Comparison of ENCODE assay signal across 14 cellular contexts in genomic region chr13:108728370-108728769, GRCh38.
DNase-seq lines count a peak whose midpoint lies in the region; TF ChIP-seq lines count a peak whose summit lies in the region.
"Had no signal": no experiment of that assay in that cellular context is flagged by ENCODE, and none has a peak within 500 bp of the region (broad histone marks: within the 10 kb centered on the region; RNA-seq: fewer than 3 reads in every experiment).

No MANE protein-coding gene starts in this region.

- no peak overlapping the region for H3K27ac ChIP-seq in A673 (ENCODE audit: low read depth, low read length, poor library complexity, severe bottlenecking)
- H3K27ac ChIP-seq: PC-9 had no signal

- no peaks in the 10 kb centered on the region for H3K27me3 Mint-ChIP-seq in endothelial cell (ENCODE audit: unreplicated experiment)
- H3K27me3 Mint-ChIP-seq: stimulated activated naive B cell treated with anti-CD40 and anti-IgM and Interleukin-4, amounts not matched to agents 10 μg/mL and 1 μg/mL and 100 μg/mL, for 72 hours had no signal

- no peak overlapping the region for H3K4me3 Mint-ChIP-seq in endothelial cell (ENCODE audit: unreplicated experiment)
- H3K4me3 Mint-ChIP-seq: activated naive CD4-positive, alpha-beta T cell treated with anti-CD3 and anti-CD28 coated beads, Interleukin-2, amount 50 U/mL, for 24 hours; stimulated activated naive B cell treated with anti-CD40 and anti-IgM and Interleukin-4, amounts not matched to agents 10 μg/mL and 1 μg/mL and 100 μg/mL, for 72 hours had no signal

- peaks cover 5% of the 10 kb centered on the region for H3K4me1 Mint-ChIP-seq in endothelial cell (ENCODE audit: unreplicated experiment)
- H3K4me1 Mint-ChIP-seq: activated naive CD4-positive, alpha-beta T cell treated with anti-CD3 and anti-CD28 coated beads, Interleukin-2, amount 50 U/mL, for 24 hours; stimulated activated naive B cell treated with anti-CD40 and anti-IgM and Interleukin-4, amounts not matched to agents 10 μg/mL and 1 μg/mL and 100 μg/mL, for 72 hours had no signal

- H3K36me3 ChIP-seq in A673 (ENCODE audit: insufficient read depth, low read length, poor library complexity, severe bottlenecking) (no peaks in the 10 kb centered on the region), NT2/D1 (ENCODE audit: insufficient read depth, insufficient read length, low read length) (no peaks in the 10 kb centered on the region)

- DNase-seq in A673 (ENCODE audit: low spot score) (no peak), HEK293T (ENCODE audit: extremely low spot score) (peak; percentile 9), NT2/D1 (ENCODE audit: low read depth, low spot score) (peak; percentile 46), endothelial cell (ENCODE audit: low spot score) (peak; percentile 9), NOMO-1 treated with DMSO at 0.1 percent for 48 hours (lab: John Stamatoyannopoulos, UW; ENCODE audit: unreplicated experiment) (no peak), NK-92 (lab: John Stamatoyannopoulos, UW; ENCODE audit: unreplicated experiment) (no peak), DMS53 treated with DMSO at 0.1 percent for 48 hours (lab: John Stamatoyannopoulos, UW; ENCODE audit: unreplicated experiment) (no peak)
- no peak for DNase-seq in central memory CD4-positive, alpha-beta T cell
- DNase-seq: activated CD4-positive, alpha-beta T cell treated with anti-CD3 and anti-CD28 coated beads for 1 hour; mesenchymal stem cell; MM.1S; PC-9; stimulated activated naive B cell treated with anti-CD40 and anti-IgM and Interleukin-4, amounts not matched to agents 10 μg/mL and 1 μg/mL and 100 μg/mL, for 72 hours had no signal

- BruUV-seq in A673 (replicated peaks; lab: Mats Ljungman, UMichigan) = no TSS peak

- H3K9me3 ChIP-seq in A673 (ENCODE audit: low read depth, low read length, poor library complexity, severe bottlenecking) (no peaks in the 10 kb centered on the region), NT2/D1 (ENCODE audit: insufficient read depth, low read length) (no peaks in the 10 kb centered on the region)

- H3K4me3 ChIP-seq in A673 (ENCODE audit: low read depth, low read length, poor library complexity, severe bottlenecking) (no peak overlapping the region), NT2/D1 (ENCODE audit: insufficient read length, low read depth) (no peak overlapping the region)
- H3K4me3 ChIP-seq: PC-9 had no signal

- no peak overlapping the region for H3K9ac ChIP-seq in NT2/D1 (ENCODE audit: insufficient read length, low read depth)

- POLR2A ChIA-PET in A673 (lab: Charles Lee; ENCODE audit: low non-redundant PET) (no interaction called here), HEK293T (lab: Yijun Ruan, JAX) (no interaction called here)

- TF ChIP-seq CTCF in A673 (conservative IDR thresholded peaks at IDR 0.05; ENCODE audit: low read depth, low read length) (0 out of 2 replicates have a peak, but pooled peaks have one; percentile 14), endothelial cell (IDR thresholded peaks at IDR 0.05; ENCODE audit: unreplicated experiment) (no peak)

- H3K9me3 Mint-ChIP-seq in endothelial cell (ENCODE audit: unreplicated experiment) = no peaks in the 10 kb centered on the region
- H3K9me3 Mint-ChIP-seq: activated naive CD4-positive, alpha-beta T cell treated with anti-CD3 and anti-CD28 coated beads, Interleukin-2, amount 50 U/mL, for 24 hours had no signal

- CTCF ChIA-PET in A673 (lab: Charles Lee) (no interaction called here), HEK293T (lab: Yijun Ruan, JAX) (no interaction called here)

- H3K27ac Mint-ChIP-seq in endothelial cell (ENCODE audit: unreplicated experiment) = no peak overlapping the region
- H3K27ac Mint-ChIP-seq: activated naive CD4-positive, alpha-beta T cell treated with anti-CD3 and anti-CD28 coated beads, Interleukin-2, amount 50 U/mL, for 24 hours; stimulated activated naive B cell treated with anti-CD40 and anti-IgM and Interleukin-4, amounts not matched to agents 10 μg/mL and 1 μg/mL and 100 μg/mL, for 72 hours had no signal

- no peaks in the 10 kb centered on the region for H3K36me3 Mint-ChIP-seq in endothelial cell (ENCODE audit: low read depth, unreplicated experiment)
- H3K36me3 Mint-ChIP-seq: activated naive CD4-positive, alpha-beta T cell treated with anti-CD3 and anti-CD28 coated beads, Interleukin-2, amount 50 U/mL, for 24 hours; stimulated activated naive B cell treated with anti-CD40 and anti-IgM and Interleukin-4, amounts not matched to agents 10 μg/mL and 1 μg/mL and 100 μg/mL, for 72 hours had no signal

- H3K4me1 ChIP-seq in A673 (ENCODE audit: insufficient read depth, low read length, poor library complexity, severe bottlenecking) (no peaks in the 10 kb centered on the region), NT2/D1 (ENCODE audit: insufficient read depth, insufficient read length) (no peaks in the 10 kb centered on the region)

- H3K27me3 ChIP-seq in A673 (replicated peaks; ENCODE audit: insufficient read depth, low read depth, low read length, poor library complexity) (no peaks in the 10 kb centered on the region), NT2/D1 (ENCODE audit: insufficient read depth, insufficient read length) (no peaks in the 10 kb centered on the region)

- intact Hi-C loops in A673 (cut with micrococcal nuclease; ENCODE audit: unreplicated experiment) = no loop called here

TF ChIP-seq in HEK293T, 16 proteins besides CTCF, POLR2A, EP300 and RAD21:
- TF ChIP-seq LEF1 (IDR thresholded peaks at IDR 0.05; ENCODE audit: borderline replicate concordance) = no peak
- TF ChIP-seq FOXM1 (IDR thresholded peaks at IDR 0.05; ENCODE audit: borderline replicate concordance) = no peak
- TF ChIP-seq BHLHE40 (IDR thresholded peaks at IDR 0.05; ENCODE audit: borderline replicate concordance) = no peak
- no peak for TF ChIP-seq FOXA1 (IDR thresholded peaks at IDR 0.05)

Comparison
In these comparisons a context has a peak if more than half of its experiments do, and no peak if none do; other contexts are left out.
1. DNase-seq: peak in HEK293T (single experiment), NT2/D1 (single experiment) and endothelial cell (single experiment); none in A673 (single experiment), central memory CD4-positive, alpha-beta T cell (single experiment), NOMO-1 treated with DMSO at 0.1 percent for 48 hours (single experiment), NK-92 (single experiment) and DMS53 treated with DMSO at 0.1 percent for 48 hours (single experiment).